Comparison of ENCODE assay signal across 19 cellular contexts in genomic region chr2:14866953-14867352, GRCh38.
A peak's percentile ranks its signal among the peaks of the same experiment; 100 is the strongest.
DNase-seq lines count a peak whose midpoint lies in the region; ATAC-seq and TF ChIP-seq lines count a peak whose summit lies in the region.
"Had no signal": no experiment of that assay in that cellular context is flagged by ENCODE, and none has a peak within 500 bp of the region (broad histone marks: within the 10 kb centered on the region; RNA-seq: fewer than 3 reads in every experiment).

No MANE protein-coding gene starts in this region.

- H3K79me2 ChIP-seq in OCI-LY7 (ENCODE audit: insufficient read depth, low read depth, low read length), result no peaks in the 10 kb centered on the region

- H3K27ac ChIP-seq in OCI-LY7 (ENCODE audit: low read depth, low read length, poor library complexity, severe bottlenecking), result no peak overlapping the region
- H3K27ac ChIP-seq: gastroesophageal sphincter, PC-9, SK-N-MC, skin epidermis had no signal

- peak; percentile 63 for DNase-seq in LNCaP clone FGC (ENCODE audit: low read depth)
- DNase-seq in NCI-H187 treated with DMSO at 0.1 percent for 48 hours (lab: John Stamatoyannopoulos, UW), result peak; percentile 27
- peak; percentile 96 for DNase-seq in NCI-H748 (lab: John Stamatoyannopoulos, UW; ENCODE audit: unreplicated experiment)
- peak in 1 of 3 donors; percentile 71 for DNase-seq in mucosa of descending colon
- DNase-seq in OCI-LY7 (ENCODE audit: low spot score), result no peak
- DNase-seq in omental fat pad (ENCODE audit: low spot score), result no peak
- DNase-seq: activated CD8-positive, alpha-beta memory T cell treated with anti-CD3 and anti-CD28 coated beads, Interleukin-2, amount 10 ng/mL, durations not matched to agents 7 days and 5 days; AML-193; caudate nucleus; Karpas-422; NCI-H446; nephron progenitor cell; stimulated activated CD8-positive, alpha-beta memory T cell treated with anti-CD3 and anti-CD28 coated beads, Interleukin-4, amount 100 ng/mL, for 48 hours; T1000 had no signal

- peak; percentile 77 for ATAC-seq in mucosa of descending colon
- ATAC-seq in GM18868 (IDR thresholded peaks at IDR 0.05; ENCODE audit: unreplicated experiment), result no peak
- no peak for ATAC-seq in omental fat pad (ENCODE audit: low FRiP score)
- ATAC-seq: activated CD8-positive, alpha-beta memory T cell treated with anti-CD3 and anti-CD28 coated beads, Interleukin-2, amount 10 ng/mL, durations not matched to agents 7 days and 5 days; gastroesophageal sphincter had no signal

- no peak overlapping the region for H3K4me3 ChIP-seq in LNCaP clone FGC (ENCODE audit: low read depth, low read length)
- H3K4me3 ChIP-seq in mucosa of descending colon, result no peak overlapping the region
- no peak overlapping the region for H3K4me3 ChIP-seq in OCI-LY7 (ENCODE audit: low read depth, low read length, poor library complexity, severe bottlenecking)
- H3K4me3 ChIP-seq: gastroesophageal sphincter, PC-9, SK-N-MC, skin epidermis had no signal

- no peaks in the 10 kb centered on the region for H4K20me1 ChIP-seq in OCI-LY7 (ENCODE audit: insufficient read depth, low read length)

- no peaks in the 10 kb centered on the region for H3K9me2 ChIP-seq in OCI-LY7 (ENCODE audit: insufficient read depth, low read length)

- H3K36me3 ChIP-seq in mucosa of descending colon (ENCODE audit: low read depth) (no peaks in the 10 kb centered on the region), OCI-LY7 (ENCODE audit: insufficient read depth, low read length) (no peaks in the 10 kb centered on the region)
- H3K36me3 ChIP-seq: gastroesophageal sphincter had no signal

- H2AFZ ChIP-seq in OCI-LY7 (ENCODE audit: low read length), result no peak overlapping the region
- H2AFZ ChIP-seq: PC-9 had no signal

- intact Hi-C loops in mucosa of descending colon (cut with DNase I, micrococcal nuclease), result no loop called here
- intact Hi-C loops in OCI-LY7 (cut with micrococcal nuclease; ENCODE audit: unreplicated experiment), result no loop called here

- CTCF ChIA-PET in OCI-LY7 (lab: Charles Lee; ENCODE audit: unreplicated experiment), result no interaction called here

- H3K9me3 ChIP-seq in mucosa of descending colon (peaks cover 3% of the 10 kb centered on the region), OCI-LY7 (ENCODE audit: low read length) (no peaks in the 10 kb centered on the region)
- H3K9me3 ChIP-seq: gastroesophageal sphincter had no signal

- BruUV-seq in OCI-LY7 (replicated peaks; lab: Mats Ljungman, UMichigan), result no TSS peak

- no peaks in the 10 kb centered on the region for H3K4me1 ChIP-seq in mucosa of descending colon (ENCODE audit: low read depth)
- no peaks in the 10 kb centered on the region for H3K4me1 ChIP-seq in OCI-LY7 (ENCODE audit: insufficient read depth, low read length, poor library complexity, severe bottlenecking)
- H3K4me1 ChIP-seq: gastroesophageal sphincter had no signal

- H3K4me2 ChIP-seq in OCI-LY7 (ENCODE audit: low read length), result no peak overlapping the region
- H3K4me2 ChIP-seq: PC-9 had no signal

- POLR2A ChIA-PET in OCI-LY7 (lab: Charles Lee), result no interaction called here

- no peak for TF ChIP-seq CTCF in LNCaP clone FGC (IDR thresholded peaks at IDR 0.05; ENCODE audit: control insufficient read depth, extremely low read depth, insufficient read depth)
- no peak for TF ChIP-seq CTCF in mucosa of descending colon (IDR thresholded peaks at IDR 0.05)
- no peak for TF ChIP-seq CTCF in OCI-LY7 (conservative IDR thresholded peaks at IDR 0.05; ENCODE audit: low read length)
- TF ChIP-seq CTCF in omental fat pad (IDR thresholded peaks at IDR 0.05), result no peak

Comparison
In these comparisons a context has a peak if more than half of its experiments do, and no peak if none do; other contexts are left out.
1. DNase-seq: peak in LNCaP clone FGC (single experiment), NCI-H187 treated with DMSO at 0.1 percent for 48 hours (single experiment) and NCI-H748 (single experiment); none in OCI-LY7 (single experiment) and omental fat pad (single experiment).